Comparison of ENCODE assay signal across 18 cellular contexts in genomic region chr18:10042492-10042891, GRCh38.
"Had no signal": no experiment of that assay in that cellular context is flagged by ENCODE, and none has a peak within 500 bp of the region (broad histone marks: within the 10 kb centered on the region; RNA-seq: fewer than 3 reads in every experiment).

No MANE protein-coding gene starts in this region.

- DNase-seq: activated CD4-positive, alpha-beta T cell treated with anti-CD3 and anti-CD28 coated beads, Interleukin-2, amount 50 U/mL, for 4 hours; activated CD4-positive, CD25-positive, alpha-beta regulatory T cell treated with anti-CD3 and anti-CD28 coated beads, Interleukin-2, amount 50 U/mL, for 72 hours; activated naive CD4-positive, alpha-beta T cell treated with Interleukin-2 at 50 U/mL for 16 hours; activated T-cell treated with anti-CD3 and anti-CD28 coated beads for 4 hours; colonic mucosa; hypothalamus; nucleus accumbens; SHP77; SK-N-SH; T-helper 1 cell; thyroid gland had no signal

- H3K4me3 ChIP-seq: cardiac muscle cell, colonic mucosa, gastroesophageal sphincter, thyroid gland had no signal

- H3K4me3 Mint-ChIP-seq: activated T-helper 17 cell treated with anti-CD3 and anti-CD28 coated beads, Interleukin-2, amount 50 U/mL, for 72 hours; nephron; stimulated activated naive CD8-positive, alpha-beta T cell treated with anti-CD3 and anti-CD28 coated beads, Interleukin-15, Interleukin-2, amounts not matched to agents 100 ng/mL and 50 ng/mL, for 24 hours had no signal

- H3K27ac Mint-ChIP-seq: activated T-helper 17 cell treated with anti-CD3 and anti-CD28 coated beads, Interleukin-2, amount 50 U/mL, for 72 hours; nephron; stimulated activated naive CD8-positive, alpha-beta T cell treated with anti-CD3 and anti-CD28 coated beads, Interleukin-15, Interleukin-2, amounts not matched to agents 100 ng/mL and 50 ng/mL, for 24 hours had no signal

- H3K4me2 ChIP-seq: SK-N-SH had no signal

- H3K9ac ChIP-seq: SK-N-SH had no signal

- H3K27me3 ChIP-seq: cardiac muscle cell, colonic mucosa, gastroesophageal sphincter, thyroid gland had no signal

- H3K27ac ChIP-seq: cardiac muscle cell, colonic mucosa had no signal

- FAIRE-seq: astrocyte, endothelial cell of umbilical vein had no signal

- H3K4me1 Mint-ChIP-seq: activated T-helper 17 cell treated with anti-CD3 and anti-CD28 coated beads, Interleukin-2, amount 50 U/mL, for 72 hours; nephron had no signal

- H3K4me1 ChIP-seq: colonic mucosa, thyroid gland had no signal

- H3K9me3 ChIP-seq: colonic mucosa, thyroid gland had no signal

- ATAC-seq: activated T-helper 17 cell treated with anti-CD3 and anti-CD28 coated beads, Interleukin-2, amount 50 U/mL, for 72 hours; gastroesophageal sphincter had no signal

- H3K36me3 ChIP-seq: cardiac muscle cell, colonic mucosa, gastroesophageal sphincter, thyroid gland had no signal
